In genomic region chr1:238492271-238492670, GRCh38 we compare ENCODE assay signal across 1 cellular context.
TF ChIP-seq lines count a peak whose summit lies in the region.

No MANE protein-coding gene starts in this region.

TF ChIP-seq in WTC11, 78 proteins besides CTCF, POLR2A, EP300 and RAD21 (continued from another document):
- TF ChIP-seq ZNF512 (CRISPR knock-in tag; IDR thresholded peaks at IDR 0.05; ENCODE audit: borderline replicate concordance) (no peak), FOXK1 (CRISPR knock-in tag; IDR thresholded peaks at IDR 0.05) (no peak), AFF4 (CRISPR knock-in tag; IDR thresholded peaks at IDR 0.05; ENCODE audit: borderline replicate concordance) (no peak), NR3C1 (CRISPR knock-in tag; conservative IDR thresholded peaks at IDR 0.05; ENCODE audit: low read depth) (no peak), NR1H2 (CRISPR knock-in tag; IDR thresholded peaks at IDR 0.05) (no peak), FOXJ3 (CRISPR knock-in tag; IDR thresholded peaks at IDR 0.05; ENCODE audit: borderline replicate concordance) (no peak)
- TF ChIP-seq, protein P1, sequence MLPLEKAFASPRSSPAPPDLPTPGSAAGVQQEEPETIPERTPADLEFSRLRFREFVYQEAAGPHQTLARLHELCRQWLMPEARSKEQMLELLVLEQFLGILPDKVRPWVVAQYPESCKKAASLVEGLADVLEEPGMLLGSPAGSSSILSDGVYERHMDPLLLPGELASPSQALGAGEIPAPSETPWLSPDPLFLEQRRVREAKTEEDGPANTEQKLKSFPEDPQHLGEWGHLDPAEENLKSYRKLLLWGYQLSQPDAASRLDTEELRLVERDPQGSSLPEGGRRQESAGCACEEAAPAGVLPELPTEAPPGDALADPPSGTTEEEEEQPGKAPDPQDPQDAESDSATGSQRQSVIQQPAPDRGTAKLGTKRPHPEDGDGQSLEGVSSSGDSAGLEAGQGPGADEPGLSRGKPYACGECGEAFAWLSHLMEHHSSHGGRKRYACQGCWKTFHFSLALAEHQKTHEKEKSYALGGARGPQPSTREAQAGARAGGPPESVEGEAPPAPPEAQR (CRISPR knock-in tag; IDR thresholded peaks at IDR 0.05), result no peak
TF ChIP-seq in WTC11: peak in this region for 0.
